ENCODE assay signal across 30 cellular contexts in the genomic region with DNA sequence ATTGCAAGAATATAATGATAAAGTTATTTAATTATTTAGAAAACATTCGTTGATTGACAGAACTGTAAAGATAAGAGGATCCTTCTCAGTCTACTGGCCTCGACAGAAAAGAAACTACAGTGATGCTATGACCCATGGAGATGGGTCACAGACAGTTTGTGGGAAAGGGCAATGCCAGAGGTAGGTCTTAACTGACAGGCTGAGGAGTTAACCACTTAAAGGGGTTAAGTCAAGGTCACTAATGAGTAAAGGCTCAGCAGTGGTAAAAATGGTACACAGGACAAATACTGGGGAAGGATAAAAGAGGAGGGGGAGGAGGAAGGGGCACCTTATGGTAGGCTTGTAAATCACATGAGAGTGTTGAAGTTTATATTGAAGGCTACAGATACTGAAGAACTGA. TPM values are rescaled to one million over a fixed set of nuclear protein-coding genes. Genes with fewer than 3 reads are reported as not detected.
A peak's percentile ranks its signal among the peaks of the same experiment; 100 is the strongest.
DNase-seq lines count a peak whose midpoint lies in the region; ATAC-seq, FAIRE-seq and TF ChIP-seq lines count a peak whose summit lies in the region.
"Had no signal": no experiment of that assay in that cellular context is flagged by ENCODE, and none has a peak within 500 bp of the region (broad histone marks: within the 10 kb centered on the region; RNA-seq: fewer than 3 reads in every experiment).

No MANE protein-coding gene starts in this region.

- no peak for TF ChIP-seq RAD21 in K562 (CRISPR knock-in tag; conservative IDR thresholded peaks at IDR 0.05 in 1 of 2, IDR thresholded peaks at IDR 0.05 in 1 of 2)

- no peaks in the 10 kb centered on the region; a peak in 1 of 5 replicates for H3K4me1 ChIP-seq in K562 (replicated peaks in 1 of 2; ENCODE audit: control insufficient read depth in 2 of 2, insufficient read depth in 2 of 2, low read length in 2 of 2)
- H3K4me1 ChIP-seq: SJCRH30, tibial artery had no signal

- no peak overlapping the region for H2AFZ ChIP-seq in K562 (ENCODE audit: low read depth, low read length)

- BruUV-seq in K562 (replicated peaks; lab: Mats Ljungman, UMichigan), result no TSS peak

- DNase-seq in NCI-H82 (lab: John Stamatoyannopoulos, UW) (peak; percentile 32), NCI-H82 treated with DMSO at 0.1 percent for 48 hours (lab: John Stamatoyannopoulos, UW; ENCODE audit: unreplicated experiment) (no peak), M059J (ENCODE audit: low read depth) (peak; percentile 37), K562 (ENCODE audit: extremely low read depth in 1 of 4, low spot score in 3 of 4) (no peak), nephron progenitor cell (peak; percentile 28), RWPE1 (ENCODE audit: low spot score) (no peak)
- DNase-seq: 8988T; activated CD4-positive, alpha-beta memory T cell treated with anti-CD3 and anti-CD28 coated beads for 36 hours; activated CD8-positive, alpha-beta memory T cell treated with anti-CD3 and anti-CD28 coated beads, Interleukin-2, amount 50 U/mL, for 48 hours; activated naive CD8-positive, alpha-beta T cell treated with anti-CD3 and anti-CD28 coated beads for 36 hours; caudate nucleus; dermis blood vessel endothelial cell; DND-41; NCI-H1048; NCI-H1694 treated with DMSO at 0.1 percent for 48 hours; NCI-H2171; NCI-H510A treated with DMSO at 0.1 percent for 48 hours; ovary; SJCRH30; stimulated activated CD4-positive, alpha-beta T cell treated with anti-CD3 and anti-CD28 coated beads, Interleukin-1b, Interleukin-23, amount 100 ng/mL, for 48 hours; tibial artery had no signal

- H3K27me3 Mint-ChIP-seq in nephron progenitor cell (ENCODE audit: low read depth, poor library complexity), result peaks cover 10% of the 10 kb centered on the region
- H3K27me3 Mint-ChIP-seq: activated CD4-positive, alpha-beta memory T cell treated with anti-CD3 and anti-CD28 coated beads for 36 hours; activated naive CD8-positive, alpha-beta T cell treated with anti-CD3 and anti-CD28 coated beads for 36 hours; activated T-helper 17 cell treated with anti-CD3 and anti-CD28 coated beads, Interleukin-2, amount 50 U/mL, for 72 hours had no signal

- H3K36me3 ChIP-seq in K562 (ENCODE audit: control insufficient read depth, insufficient read depth, low read length), result peaks cover 2% of the 10 kb centered on the region; the same call in 1 of the 3 replicates
- H3K36me3 ChIP-seq: ascending aorta, ovary, SJCRH30, tibial artery had no signal

- in situ Hi-C loops in K562 (cut with MboI), result no loop called here

- H3K4me1 Mint-ChIP-seq in nephron progenitor cell, result peaks cover 51% of the 10 kb centered on the region

- TF ChIP-seq CTCF in K562 (IDR thresholded peaks at IDR 0.05 in 2 of 3, conservative IDR thresholded peaks at IDR 0.05 in 1 of 3; ENCODE audit: insufficient read depth in 2 of 3, low read depth in 1 of 3, low read length in 3 of 3) (no peak), nephron progenitor cell (IDR thresholded peaks at IDR 0.05) (no peak), RWPE1 (conservative IDR thresholded peaks at IDR 0.05; ENCODE audit: low read depth) (no peak)

- no peak for TF ChIP-seq EP300 in K562 (IDR thresholded peaks at IDR 0.05; ENCODE audit: low read length)

- no peak overlapping the region for H3K27ac ChIP-seq in K562 (ENCODE audit: extremely low read depth, low read depth, low read length)
- H3K27ac ChIP-seq in RWPE1, result no peak overlapping the region
- H3K27ac ChIP-seq: ascending aorta, ovary, SJCRH30, tibial artery had no signal

- H3K79me2 ChIP-seq in K562 (ENCODE audit: control insufficient read depth, insufficient read depth, low read length), result peaks cover 78% of the 10 kb centered on the region

- H3K27ac Mint-ChIP-seq in nephron progenitor cell, result no peak overlapping the region
- H3K27ac Mint-ChIP-seq: activated CD4-positive, alpha-beta memory T cell treated with anti-CD3 and anti-CD28 coated beads for 36 hours; activated naive CD8-positive, alpha-beta T cell treated with anti-CD3 and anti-CD28 coated beads for 36 hours; activated T-helper 17 cell treated with anti-CD3 and anti-CD28 coated beads, Interleukin-2, amount 50 U/mL, for 72 hours had no signal

- 7% methylated on average over 2 of the region's 2 CpGs for WGBS in K562 (ENCODE audit: insufficient coverage, low coverage, missing lambda C conversion rate)

- intact Hi-C loops in K562 (cut with micrococcal nuclease), result no loop called here

- no peaks in the 10 kb centered on the region for H3K9me3 Mint-ChIP-seq in nephron progenitor cell
- H3K9me3 Mint-ChIP-seq: activated CD4-positive, alpha-beta memory T cell treated with anti-CD3 and anti-CD28 coated beads for 36 hours; activated naive CD8-positive, alpha-beta T cell treated with anti-CD3 and anti-CD28 coated beads for 36 hours; activated T-helper 17 cell treated with anti-CD3 and anti-CD28 coated beads, Interleukin-2, amount 50 U/mL, for 72 hours had no signal

- peaks cover 12% of the 10 kb centered on the region for H3K36me3 Mint-ChIP-seq in nephron progenitor cell (ENCODE audit: low read depth)

- ATAC-seq in K562 (no peak), GM21723 (IDR thresholded peaks at IDR 0.05; ENCODE audit: unreplicated experiment) (no peak), GM21423 (IDR thresholded peaks at IDR 0.05; ENCODE audit: unreplicated experiment) (no peak)
- ATAC-seq: activated CD4-positive, CD25-positive, alpha-beta regulatory T cell treated with anti-CD3 and anti-CD28 coated beads, Interleukin-2, amount 50 U/mL, for 24 hours; activated T-helper 17 cell treated with anti-CD3 and anti-CD28 coated beads, Interleukin-2, amount 50 U/mL, for 72 hours; Panc1 had no signal

- H3K27me3 ChIP-seq in K562 (ENCODE audit: control insufficient read depth in 2 of 2, insufficient read depth in 2 of 2, low read length in 2 of 2), result no peaks in the 10 kb centered on the region
- H3K27me3 ChIP-seq: ascending aorta, SJCRH30, tibial artery had no signal

- no peaks in the 10 kb centered on the region for H3K9me1 ChIP-seq in K562 (ENCODE audit: control insufficient read depth, insufficient read depth, low read length)

- FAIRE-seq in K562 (lab: Jason Lieb, UNC), result no peak
- FAIRE-seq: endometrium, H54 had no signal

- H3K9me3 ChIP-seq in K562 (replicated peaks; ENCODE audit: control insufficient read depth, insufficient read depth, low read depth, low read length), result no peaks in the 10 kb centered on the region
- H3K9me3 ChIP-seq: ascending aorta, ovary, SJCRH30, tibial artery had no signal

- H3K4me2 ChIP-seq in K562 (ENCODE audit: insufficient read depth, low read length), result no peak overlapping the region
- H3K4me2 ChIP-seq: smooth muscle cell had no signal

- H3K4me3 ChIP-seq in K562, result no peak overlapping the region
- H3K4me3 ChIP-seq: ascending aorta, ovary, SJCRH30, smooth muscle cell, tibial artery had no signal

- POLR2A ChIA-PET in K562 (lab: Yijun Ruan, JAX), result interaction anchor here (0.6 to 1.5 kb wide), 3 partner anchors 10 to 1008 kb away, joined by 3 to 4 read pairs (median 3); partner anchors contain the start of gene HDHD2
- POLR2A ChIA-PET in RWPE1 (lab: Yijun Ruan, JAX; ENCODE audit: low non-redundant PET), result no interaction called here

- no peak overlapping the region for H3K9ac ChIP-seq in K562 (ENCODE audit: insufficient read depth in 1 of 2, low read depth in 2 of 2, low read length in 2 of 2)

- no peak for TF ChIP-seq POLR2A in K562 (conservative IDR thresholded peaks at IDR 0.05)

- peak overlapping the region; percentile 2 for H3K4me3 Mint-ChIP-seq in nephron progenitor cell
- H3K4me3 Mint-ChIP-seq: activated CD4-positive, alpha-beta memory T cell treated with anti-CD3 and anti-CD28 coated beads for 36 hours; activated naive CD8-positive, alpha-beta T cell treated with anti-CD3 and anti-CD28 coated beads for 36 hours; activated T-helper 17 cell treated with anti-CD3 and anti-CD28 coated beads, Interleukin-2, amount 50 U/mL, for 72 hours had no signal

- peaks cover 7% of the 10 kb centered on the region; the same call in 1 of the 2 replicates for H4K20me1 ChIP-seq in K562 (replicated peaks; ENCODE audit: control insufficient read depth, insufficient read depth, low read length)

- CTCF ChIA-PET in K562 (lab: Yijun Ruan, JAX; ENCODE audit: low intra/inter-chr PET ratio), result interaction anchor here (0.6 to 0.7 kb wide), 2 partner anchors 10 to 98 kb away, joined by 3 read pairs; no protein-coding TSS in a partner anchor
- CTCF ChIA-PET in RWPE1 (lab: Yijun Ruan, JAX), result no interaction called here

RNA-seq across cellular contexts. Expression of gene IER3IP1, which starts 9.9 kb away (rescaled TPM):
- 38.8 and 46.5 TPM in 2 replicates for total RNA-seq in M059J (2014; rRNA removed; shearing (Covaris generic))
- total RNA-seq in K562 (2011; cell fraction: chromatin; rRNA removed; ENCODE audit: low replicate concordance), result 5.3 and 11.3 TPM in 2 replicates
- 5.0 and 8.8 TPM in 2 replicates for total RNA-seq in K562 (2011; cell fraction: nucleolus; rRNA removed)
- 10.6 and 18.6 TPM in 2 replicates for total RNA-seq in K562 (2011; cell fraction: nucleoplasm; rRNA removed)
- 37.3 and 48.4 TPM in 2 replicates for total RNA-seq in K562 (2014; rRNA removed)
- total RNA-seq in K562 (2014; rRNA removed; fragmentation: Illumina TruSeq; extraction: Trizol), result 16.9 and 17.9 TPM in 2 replicates
- 18.9 and 21.4 TPM in 2 replicates for total RNA-seq in K562 (2015; rRNA removed; fragmentation: Illumina TruSeq; extraction: Trizol)
- 9.0 and 10.0 TPM in 2 replicates for total RNA-seq in K562 (2021)
- 12.3 and 15.3 TPM in 2 replicates for polyA plus RNA-seq in K562 (2011; rRNA removed)
- 3.3 and 7.4 TPM in 2 replicates for polyA plus RNA-seq in K562 (2011; cell fraction: cytosol; rRNA removed)
- 10.8 and 14.3 TPM in 2 replicates for polyA plus RNA-seq in K562 (2011; cell fraction: nucleus; rRNA removed)
- 13.7 and 25.0 TPM in 2 replicates for polyA plus RNA-seq in K562 (2012)
- 12.0 and 12.6 TPM in 2 replicates for polyA plus RNA-seq in K562 (2014; fragmentation: Illumina TruSeq; extraction: Trizol)
- polyA plus RNA-seq in K562 (2014; fragmentation: Nextera tagmentation; extraction: Ambion mirVana), result 10 to 100 TPM; 29.3 to 38.2 TPM
- 19.9 and 37.2 TPM in 2 replicates for polyA plus RNA-seq in K562 (2014; rRNA removed)
- 6.3 and 7.5 TPM in 2 replicates for polyA minus RNA-seq in K562 (2011; rRNA and poly(A)+ RNA removed)
- polyA minus RNA-seq in K562 (2011; cell fraction: cytosol; rRNA and poly(A)+ RNA removed), result 1.9 and 3.0 TPM in 2 replicates
- 3.0 and 4.1 TPM in 2 replicates for polyA minus RNA-seq in K562 (2011; cell fraction: nucleus; rRNA and poly(A)+ RNA removed)

RNA-seq across cellular contexts. Expression of gene HDHD2, which starts 15.9 kb away (rescaled TPM):
- 15.5 and 21.3 TPM in 2 replicates for total RNA-seq in M059J (2014; rRNA removed; shearing (Covaris generic))
- total RNA-seq in K562 (2011; cell fraction: chromatin; rRNA removed; ENCODE audit: low replicate concordance), result 21.0 and 26.6 TPM in 2 replicates
- total RNA-seq in K562 (2011; cell fraction: nucleolus; rRNA removed), result 4.5 and 8.7 TPM in 2 replicates
- 15.3 and 17.5 TPM in 2 replicates for total RNA-seq in K562 (2011; cell fraction: nucleoplasm; rRNA removed)
- total RNA-seq in K562 (2014; rRNA removed), result 12.4 and 14.6 TPM in 2 replicates
- 21.5 TPM in 2 replicates for total RNA-seq in K562 (2014; rRNA removed; fragmentation: Illumina TruSeq; extraction: Trizol)
- 17.0 and 17.5 TPM in 2 replicates for total RNA-seq in K562 (2015; rRNA removed; fragmentation: Illumina TruSeq; extraction: Trizol)
- 24.8 and 25.9 TPM in 2 replicates for total RNA-seq in K562 (2021)
- 16.9 and 22.6 TPM in 2 replicates for polyA plus RNA-seq in K562 (2011; rRNA removed)
- 6.7 and 10.2 TPM in 2 replicates for polyA plus RNA-seq in K562 (2011; cell fraction: cytosol; rRNA removed)
- polyA plus RNA-seq in K562 (2011; cell fraction: nucleus; rRNA removed), result 18.6 and 22.7 TPM in 2 replicates
- 25.9 and 35.5 TPM in 2 replicates for polyA plus RNA-seq in K562 (2012)
- 22.0 and 25.2 TPM in 2 replicates for polyA plus RNA-seq in K562 (2014; fragmentation: Illumina TruSeq; extraction: Trizol)
- 10 to 100 TPM in 1 of 2 experiments, 1 to 10 TPM in 1; 6.8 to 22.8 TPM for polyA plus RNA-seq in K562 (2014; fragmentation: Nextera tagmentation; extraction: Ambion mirVana)
- 10.7 and 15.9 TPM in 2 replicates for polyA plus RNA-seq in K562 (2014; rRNA removed)
- polyA minus RNA-seq in K562 (2011; rRNA and poly(A)+ RNA removed), result 15.3 and 27.3 TPM in 2 replicates
- polyA minus RNA-seq in K562 (2011; cell fraction: cytosol; rRNA and poly(A)+ RNA removed), result 11.0 and 13.3 TPM in 2 replicates
- polyA minus RNA-seq in K562 (2011; cell fraction: nucleus; rRNA and poly(A)+ RNA removed), result 9.0 and 18.8 TPM in 2 replicates

Comparison
In these comparisons a context has a peak if more than half of its experiments do, and no peak if none do; other contexts are left out.
1. DNase-seq: peak in NCI-H82 (single experiment), M059J (single experiment) and nephron progenitor cell (single experiment); none in NCI-H82 treated with DMSO at 0.1 percent for 48 hours (single experiment), K562 (0 of 4) and RWPE1 (single experiment).